In the genomic region with DNA sequence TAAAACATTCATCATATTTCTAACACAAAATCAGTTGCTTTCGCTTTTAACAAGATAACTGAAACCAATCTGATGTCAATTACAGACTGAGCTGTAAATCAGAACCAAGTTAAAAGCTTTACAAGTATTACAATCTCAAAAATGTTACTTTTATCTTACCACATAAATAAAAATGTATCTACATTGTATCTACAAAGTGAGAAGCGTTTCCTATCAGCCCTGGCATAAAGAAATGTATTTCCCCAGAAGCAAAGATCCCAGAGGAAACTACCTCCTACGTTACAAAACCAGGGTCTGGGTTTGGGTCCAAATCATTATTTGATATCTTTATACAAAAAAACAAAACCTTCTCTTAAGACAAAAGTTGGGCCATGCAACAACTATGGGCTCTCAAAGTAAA, we compare ENCODE assay signal across 9 cellular contexts. TPM values are rescaled to one million over a fixed set of nuclear protein-coding genes. Genes with fewer than 3 reads are reported as not detected.
DNase-seq lines count a peak whose midpoint lies in the region; ATAC-seq, FAIRE-seq and TF ChIP-seq lines count a peak whose summit lies in the region.
"Had no signal": no experiment of that assay in that cellular context is flagged by ENCODE, and none has a peak within 500 bp of the region (broad histone marks: within the 10 kb centered on the region; RNA-seq: fewer than 3 reads in every experiment).

No MANE protein-coding gene starts in this region.

- H2BK120ac ChIP-seq in neuronal stem cell (ENCODE audit: low read depth, low read length): no peak overlapping the region

- no peak for TF ChIP-seq CTCF in astrocyte of the spinal cord (IDR thresholded peaks at IDR 0.05; ENCODE audit: low read depth, low read length)
- no peak for TF ChIP-seq CTCF in HepG2 (CRISPR knock-in tag; IDR thresholded peaks at IDR 0.05)
- no peak for TF ChIP-seq CTCF in testis (IDR thresholded peaks at IDR 0.05)

- H3K14ac ChIP-seq in neuronal stem cell (ENCODE audit: low read length): no peak overlapping the region

- H2BK15ac ChIP-seq in neuronal stem cell (ENCODE audit: low read length): no peak overlapping the region

- H3K4ac ChIP-seq in neuronal stem cell (ENCODE audit: low read length): no peak overlapping the region

- ATAC-seq in activated CD8-positive, alpha-beta memory T cell treated with anti-CD3 and anti-CD28 coated beads, Interleukin-2, amount 10 ng/mL, durations not matched to agents 7 days and 5 days: no peak
- ATAC-seq in HepG2 (no peak), HG03521 (IDR thresholded peaks at IDR 0.05; ENCODE audit: unreplicated experiment) (no peak)

- H3K79me1 ChIP-seq in neuronal stem cell (ENCODE audit: low read depth, low read length): peaks cover 3% of the 10 kb centered on the region

- H3K9me3 ChIP-seq in HepG2 (ENCODE audit: low read length): no peaks in the 10 kb centered on the region
- no peaks in the 10 kb centered on the region for H3K9me3 ChIP-seq in testis
- no peaks in the 10 kb centered on the region for H3K9me3 ChIP-seq in neuronal stem cell (replicated peaks in 1 of 2; ENCODE audit: control insufficient read depth in 2 of 2, insufficient read depth in 1 of 2, low read depth in 1 of 2, low read length in 2 of 2)

- no peak overlapping the region for H3K27ac Mint-ChIP-seq in activated CD8-positive, alpha-beta memory T cell treated with anti-CD3 and anti-CD28 coated beads, Interleukin-2, amount 10 ng/mL, durations not matched to agents 7 days and 5 days

- H3K4me3 ChIP-seq in astrocyte of the spinal cord (ENCODE audit: low read depth, low read length) (peak overlapping the region; percentile 49), HepG2 (replicated peaks in 1 of 3; ENCODE audit: insufficient read depth in 1 of 3, low read depth in 2 of 3, low read length in 3 of 3) (peak overlapping the region; percentile 81 to 97 (median 89); a peak in 5 of 6 replicates), testis (peak overlapping the region; percentile 90 to 99), neuronal stem cell (ENCODE audit: low read length in 2 of 2) (no peak overlapping the region)

- H3K4me1 ChIP-seq in HepG2 (ENCODE audit: insufficient read depth, low read length): peaks cover 55% of the 10 kb centered on the region
- peaks cover 27% of the 10 kb centered on the region for H3K4me1 ChIP-seq in testis
- peaks cover 13 to 19% of the 10 kb centered on the region in 2 donors for H3K4me1 ChIP-seq in neuronal stem cell (ENCODE audit: control insufficient read depth in 2 of 2, insufficient read depth in 1 of 2, low read depth in 1 of 2, low read length in 2 of 2)

- peak overlapping the region; percentile 83 for H3K4me2 ChIP-seq in HepG2 (ENCODE audit: low read depth, low read length)
- no peak overlapping the region for H3K4me2 ChIP-seq in neuronal stem cell (ENCODE audit: insufficient read depth, low read length, poor library complexity, severe bottlenecking)

- H3K79me2 ChIP-seq in HepG2 (ENCODE audit: insufficient read depth, low read length): peaks cover 52% of the 10 kb centered on the region

- no peak overlapping the region for H2BK5ac ChIP-seq in neuronal stem cell (ENCODE audit: low read length)

- no peak for DNase-seq in activated CD8-positive, alpha-beta memory T cell treated with anti-CD3 and anti-CD28 coated beads, Interleukin-2, amount 10 ng/mL, durations not matched to agents 7 days and 5 days
- no peak for DNase-seq in activated CD8-positive, alpha-beta memory T cell treated with anti-CD3 and anti-CD28 coated beads for 24 hours
- DNase-seq in astrocyte of the spinal cord (ENCODE audit: low read depth, low spot score): no peak
- DNase-seq in HepG2 (ENCODE audit: low spot score): no peak
- DNase-seq in testis: no peak
- DNase-seq in occipital lobe (lab: John Stamatoyannopoulos, UW): no peak
- no peak for DNase-seq in neuronal stem cell (ENCODE audit: low spot score)

- H3K23ac ChIP-seq in neuronal stem cell (ENCODE audit: low read depth, low read length, poor library complexity): no peak overlapping the region

- BruUV-seq in HepG2 (replicated peaks; lab: Mats Ljungman, UMichigan): no TSS peak

- no peak for FAIRE-seq in HepG2 (lab: Jason Lieb, UNC)

- H3K36me3 Mint-ChIP-seq in activated CD8-positive, alpha-beta memory T cell treated with anti-CD3 and anti-CD28 coated beads, Interleukin-2, amount 10 ng/mL, durations not matched to agents 7 days and 5 days: peaks cover 9% of the 10 kb centered on the region

- no peak overlapping the region for H3K18ac ChIP-seq in neuronal stem cell (ENCODE audit: low read length)

- no peaks in the 10 kb centered on the region for H3K9me3 Mint-ChIP-seq in activated CD8-positive, alpha-beta memory T cell treated with anti-CD3 and anti-CD28 coated beads, Interleukin-2, amount 10 ng/mL, durations not matched to agents 7 days and 5 days (ENCODE audit: low read depth)

- in situ Hi-C loops in astrocyte of the spinal cord (cut with HindIII; ENCODE audit: low sequenced_read_pairs) (no loop called here), HepG2 (cut with HindIII; ENCODE audit: extremely low pct_ligation_motif_present, low pct_unique_long_range_greater_than_20kb) (loop anchor here (5.0 kb wide), 2 partner anchors 44 to 99 kb away; no protein-coding TSS in a partner anchor)

- POLR2A ChIA-PET in HepG2 (lab: Yijun Ruan, JAX): interaction anchor here (2.1 kb wide), 1 partner anchor 43 kb away, joined by 18 read pairs; no protein-coding TSS in a partner anchor

- H3K27me3 ChIP-seq in HepG2 (ENCODE audit: control insufficient read depth in 1 of 2, insufficient read depth in 2 of 2, low read length in 2 of 2) (no peaks in the 10 kb centered on the region; a peak in 1 of 5 replicates), testis (no peaks in the 10 kb centered on the region), neuronal stem cell (ENCODE audit: control insufficient read depth in 3 of 3, insufficient read depth in 3 of 3, low read depth in 1 of 3, low read length in 3 of 3) (no peaks in the 10 kb centered on the region)

- H3K4me3 Mint-ChIP-seq in activated CD8-positive, alpha-beta memory T cell treated with anti-CD3 and anti-CD28 coated beads, Interleukin-2, amount 10 ng/mL, durations not matched to agents 7 days and 5 days: peak overlapping the region; percentile 78

- no peak for TF ChIP-seq POLR2A in HepG2 (IDR thresholded peaks at IDR 0.05; ENCODE audit: insufficient read depth in 1 of 2, low read depth in 2 of 2, low read length in 2 of 2)
- TF ChIP-seq POLR2A in testis (IDR thresholded peaks at IDR 0.05): no peak

- H3K36me3 ChIP-seq in HepG2 (replicated peaks in 1 of 2; ENCODE audit: control insufficient read depth in 1 of 2, insufficient read depth in 2 of 2, low read length in 2 of 2): no peaks in the 10 kb centered on the region
- no peaks in the 10 kb centered on the region for H3K36me3 ChIP-seq in testis (ENCODE audit: low read depth, missing control alignments)
- H3K36me3 ChIP-seq in neuronal stem cell (replicated peaks in 1 of 2; ENCODE audit: control insufficient read depth in 2 of 2, insufficient read depth in 2 of 2, low read length in 2 of 2): peaks cover 0 to 9% of the 10 kb centered on the region in 2 donors

- TF ChIP-seq EP300 in HepG2 (IDR thresholded peaks at IDR 0.05; ENCODE audit: low read depth in 2 of 2, low read length in 2 of 2) (no peak), HepG2 (CRISPR knock-in tag; IDR thresholded peaks at IDR 0.05; ENCODE audit: borderline replicate concordance) (no peak)

- H4K8ac ChIP-seq in neuronal stem cell (ENCODE audit: low read depth, low read length): no peak overlapping the region

- H3K27ac ChIP-seq in HepG2 (ENCODE audit: extremely low read length, insufficient read depth, low read length) (peak overlapping the region; percentile 78), testis (peak overlapping the region; percentile 95 to 99), neuronal stem cell (replicated peaks; ENCODE audit: low read length) (no peak overlapping the region)
- H3K27ac ChIP-seq: C4-2B had no signal

- H2BK12ac ChIP-seq in neuronal stem cell (ENCODE audit: low read length): no peak overlapping the region

- no peak for TF ChIP-seq RAD21 in HepG2 (CRISPR knock-in tag; IDR thresholded peaks at IDR 0.05)

- intact Hi-C loops in HepG2 (cut with micrococcal nuclease; ENCODE audit: unreplicated experiment) (loop anchor here (5.0 kb wide), 4 partner anchors 44 to 171 kb away; no protein-coding TSS in a partner anchor), testis (cut with DNase I; ENCODE audit: low total_unique reads) (no loop called here)

- H3K4me1 Mint-ChIP-seq in activated CD8-positive, alpha-beta memory T cell treated with anti-CD3 and anti-CD28 coated beads, Interleukin-2, amount 10 ng/mL, durations not matched to agents 7 days and 5 days: peaks cover 40% of the 10 kb centered on the region

- H2AK5ac ChIP-seq in neuronal stem cell (ENCODE audit: low read depth, low read length): no peak overlapping the region

- no peak overlapping the region for H4K91ac ChIP-seq in neuronal stem cell (ENCODE audit: low read depth, low read length, poor library complexity)

- CTCF ChIA-PET in activated CD8-positive, alpha-beta memory T cell treated with anti-CD3 and anti-CD28 coated beads, Interleukin-2, amount 10 ng/mL, durations not matched to agents 7 days and 5 days (lab: Charles Lee): interaction anchor here (1.1 kb wide), 1 partner anchor 11 kb away, joined by 3 read pairs; no protein-coding TSS in a partner anchor
- CTCF ChIA-PET in HepG2 (lab: Yijun Ruan, JAX; ENCODE audit: low intra/inter-chr PET ratio, low total read pairs): no interaction called here

- H4K20me1 ChIP-seq in HepG2 (ENCODE audit: insufficient read depth, low read length): peaks cover 3% of the 10 kb centered on the region; the same call in 1 of the 2 replicates

- no peaks in the 10 kb centered on the region for H3K27me3 Mint-ChIP-seq in activated CD8-positive, alpha-beta memory T cell treated with anti-CD3 and anti-CD28 coated beads, Interleukin-2, amount 10 ng/mL, durations not matched to agents 7 days and 5 days

- 57% methylated on average over 3 of the region's 3 CpGs for WGBS in HepG2 (ENCODE audit: low lambda C conversion rate)
- WGBS in testis, 2 donors: 15% methylated on average over 3 of the region's 3 CpGs
- 100% methylated on average over 1 of the region's 3 CpGs for WGBS in neuronal stem cell (ENCODE audit: extremely low coverage in 2 of 2, insufficient read length in 2 of 2, insufficient replicate concordance in 1 of 2), 2 donors

- peak overlapping the region; percentile 68 for H3K9ac ChIP-seq in HepG2 (ENCODE audit: insufficient read depth, low read depth, low read length)
- no peak overlapping the region for H3K9ac ChIP-seq in neuronal stem cell (ENCODE audit: low read depth, low read length, poor library complexity)

- no peak overlapping the region for H2AFZ ChIP-seq in HepG2 (ENCODE audit: low read length)
- no peak overlapping the region for H2AFZ ChIP-seq in neuronal stem cell (ENCODE audit: low read length)

RNA-seq across cellular contexts. Expression of a gene that starts 2.6 kb away (rescaled TPM):
- 10 to 100 TPM; 12.9 to 13.9 TPM for total RNA-seq in activated CD8-positive, alpha-beta memory T cell treated with anti-CD3 and anti-CD28 coated beads, Interleukin-2, amount 10 ng/mL, durations not matched to agents 7 days and 5 days
- total RNA-seq in HepG2 (2016; rRNA removed; fragmentation: Illumina TruSeq; extraction: Trizol): 11.1 and 12.0 TPM in 2 replicates
- total RNA-seq in HepG2 (2016; cell fraction: cytosol; rRNA removed; fragmentation: Illumina TruSeq; extraction: Trizol; ENCODE audit: low read depth): 2.3 and 2.9 TPM in 2 replicates
- total RNA-seq in HepG2 (2016; cell fraction: insoluble cytoplasmic fraction; rRNA removed; fragmentation: Illumina TruSeq; extraction: Trizol): 8.8 and 11.5 TPM in 2 replicates
- total RNA-seq in HepG2 (2016; cell fraction: membrane; rRNA removed; fragmentation: Illumina TruSeq; extraction: Trizol): 6.2 and 6.6 TPM in 2 replicates
- total RNA-seq in HepG2 (2016; cell fraction: nucleus; rRNA removed; fragmentation: Illumina TruSeq; extraction: Trizol): 8.5 and 10.7 TPM in 2 replicates
- polyA plus RNA-seq in HepG2 (2011; rRNA removed): 8.3 and 8.7 TPM in 2 replicates
- polyA plus RNA-seq in HepG2 (2011; cell fraction: cytosol; rRNA removed): 4.6 and 5.6 TPM in 2 replicates
- polyA plus RNA-seq in HepG2 (2011; cell fraction: nucleus; rRNA removed): 13.6 and 15.4 TPM in 2 replicates
- polyA plus RNA-seq in HepG2 (2012): 10.1 and 10.6 TPM in 2 replicates
- 0.75 and 0.81 TPM in 2 replicates for polyA plus RNA-seq in HepG2 (2016; cell fraction: cytosol; fragmentation: Illumina TruSeq; extraction: Trizol; ENCODE audit: low read depth)
- 7.6 and 8.8 TPM in 2 replicates for polyA plus RNA-seq in HepG2 (2016; cell fraction: insoluble cytoplasmic fraction; fragmentation: Illumina TruSeq; extraction: Trizol; ENCODE audit: low read depth)
- polyA plus RNA-seq in HepG2 (2016; cell fraction: membrane; fragmentation: Illumina TruSeq; extraction: Trizol; ENCODE audit: low read depth): 1.8 and 2.7 TPM in 2 replicates
- polyA plus RNA-seq in HepG2 (2016; cell fraction: nucleus; fragmentation: Illumina TruSeq; extraction: Trizol; ENCODE audit: insufficient read depth, low read depth): 15.0 and 17.6 TPM in 2 replicates
- 9.8 and 14.1 TPM in 2 replicates for polyA minus RNA-seq in HepG2 (2011; rRNA and poly(A)+ RNA removed; ENCODE audit: low replicate concordance)
- 5.8 and 6.4 TPM in 2 replicates for polyA minus RNA-seq in HepG2 (2011; cell fraction: cytosol; rRNA and poly(A)+ RNA removed)
- 13.4 and 14.2 TPM in 2 replicates for polyA minus RNA-seq in HepG2 (2011; cell fraction: nucleus; rRNA and poly(A)+ RNA removed)
- total RNA-seq in testis: 10 to 100 TPM; 34.5 to 46.9 TPM
- polyA plus RNA-seq in testis (ENCODE audit: insufficient read depth, low read depth, low replicate concordance): 79.5 TPM
- total RNA-seq in occipital lobe: 24.6 TPM
- 14.5 TPM for polyA plus RNA-seq in neuronal stem cell (2013, experiment 1 of 2)
- polyA plus RNA-seq in neuronal stem cell (2013, experiment 2 of 2): 14.3 TPM

Comparison
In these comparisons a context has a peak if more than half of its experiments do, and no peak if none do; other contexts are left out.
1. H3K4me3 ChIP-seq: peak in astrocyte of the spinal cord (single experiment), HepG2 (3 of 3) and testis (2 of 2); none in neuronal stem cell (0 of 2).